ENCODE assay signal across 17 cellular contexts in genomic region chr18:25604909-25605247, GRCh38.
DNase-seq lines count a peak whose midpoint lies in the region; ATAC-seq lines count a peak whose summit lies in the region.
"Had no signal": no experiment of that assay in that cellular context is flagged by ENCODE, and none has a peak within 500 bp of the region (broad histone marks: within the 10 kb centered on the region; RNA-seq: fewer than 3 reads in every experiment).

No MANE protein-coding gene starts in this region.

- H3K4me3 Mint-ChIP-seq in stimulated activated memory B cell treated with anti-CD40 and anti-IgM and Interleukin-4, amounts not matched to agents 10 μg/mL and 1 μg/mL and 100 μg/mL, for 72 hours: no peak overlapping the region
- H3K4me3 Mint-ChIP-seq: CD14-positive monocyte; CD8-positive, alpha-beta T cell; HFFc6 had no signal

- no peaks in the 10 kb centered on the region for H3K4me1 Mint-ChIP-seq in stimulated activated memory B cell treated with anti-CD40 and anti-IgM and Interleukin-4, amounts not matched to agents 10 μg/mL and 1 μg/mL and 100 μg/mL, for 72 hours

- H3K4me1 ChIP-seq in right cardiac atrium (ENCODE audit: control insufficient read depth, insufficient read depth, low read length): no peaks in the 10 kb centered on the region
- H3K4me1 ChIP-seq in neuron (ENCODE audit: insufficient read depth, low read length): peaks cover 7% of the 10 kb centered on the region

- H3K9me3 ChIP-seq in right cardiac atrium (ENCODE audit: control insufficient read depth, low read length) (no peaks in the 10 kb centered on the region), neuron (ENCODE audit: low read length) (no peaks in the 10 kb centered on the region)

- DNase-seq in right cardiac atrium: peak in 2 of 3 donors; percentile 11 to 34
- DNase-seq in Right ventricle myocardium inferior (ENCODE audit: missing footprints): no peak
- no peak for DNase-seq in HT-29 (ENCODE audit: low spot score)
- DNase-seq in foreskin melanocyte: no peak
- DNase-seq: CD8-positive, alpha-beta T cell; COR-L47; DMS153; DMS79 treated with DMSO at 0.1 percent for 48 hours; EL; HCEC 1CT; HFFc6 had no signal

- peaks cover 6% of the 10 kb centered on the region for H3K9me3 Mint-ChIP-seq in stimulated activated memory B cell treated with anti-CD40 and anti-IgM and Interleukin-4, amounts not matched to agents 10 μg/mL and 1 μg/mL and 100 μg/mL, for 72 hours
- H3K9me3 Mint-ChIP-seq: CD8-positive, alpha-beta T cell; HFFc6 had no signal

- no peak overlapping the region for H3K27ac ChIP-seq in right cardiac atrium (ENCODE audit: low read length)
- H3K27ac ChIP-seq: 22Rv1, HL-60 had no signal

- H3K27me3 ChIP-seq in right cardiac atrium (ENCODE audit: control insufficient read depth, insufficient read depth) (no peaks in the 10 kb centered on the region), neuron (ENCODE audit: insufficient read depth, low read length) (no peaks in the 10 kb centered on the region)

- ATAC-seq in right cardiac atrium (no peak), Right ventricle myocardium inferior (no peak), HG02623 (IDR thresholded peaks at IDR 0.05; ENCODE audit: unreplicated experiment) (no peak)
- peak; percentile 44 for ATAC-seq in stimulated activated memory B cell treated with anti-CD40 and anti-IgM and Interleukin-4, amounts not matched to agents 10 μg/mL and 1 μg/mL and 100 μg/mL, for 72 hours
- ATAC-seq: CD8-positive, alpha-beta T cell had no signal

- no peaks in the 10 kb centered on the region for H3K36me3 Mint-ChIP-seq in stimulated activated memory B cell treated with anti-CD40 and anti-IgM and Interleukin-4, amounts not matched to agents 10 μg/mL and 1 μg/mL and 100 μg/mL, for 72 hours
- H3K36me3 Mint-ChIP-seq: CD14-positive monocyte; CD8-positive, alpha-beta T cell had no signal

- no peaks in the 10 kb centered on the region for H3K36me3 ChIP-seq in neuron (ENCODE audit: insufficient read depth, low read length)

- peaks cover 19% of the 10 kb centered on the region for H3K27me3 Mint-ChIP-seq in stimulated activated memory B cell treated with anti-CD40 and anti-IgM and Interleukin-4, amounts not matched to agents 10 μg/mL and 1 μg/mL and 100 μg/mL, for 72 hours

- 91% methylated on average over 10 of the region's 10 CpGs for WGBS in right cardiac atrium

- intact Hi-C loops in right cardiac atrium (cut with DNase I) (no loop called here), Right ventricle myocardium inferior (cut with DNase I) (no loop called here)

- no peak overlapping the region for H3K27ac Mint-ChIP-seq in stimulated activated memory B cell treated with anti-CD40 and anti-IgM and Interleukin-4, amounts not matched to agents 10 μg/mL and 1 μg/mL and 100 μg/mL, for 72 hours
- H3K27ac Mint-ChIP-seq: CD14-positive monocyte; CD8-positive, alpha-beta T cell; HFFc6 had no signal

- no peak overlapping the region for H3K4me3 ChIP-seq in right cardiac atrium (ENCODE audit: low read length)
- no peak overlapping the region for H3K4me3 ChIP-seq in neuron (ENCODE audit: low read length)

- H2AFZ ChIP-seq in neuron (ENCODE audit: low read depth, low read length): peak overlapping the region; percentile 70

Comparison
In these comparisons a context has a peak if more than half of its experiments do, and no peak if none do; other contexts are left out.
1. DNase-seq: peak in right cardiac atrium (2 of 3); none in Right ventricle myocardium inferior (single experiment), HT-29 (single experiment) and foreskin melanocyte (single experiment).